ENCODE assay signal across 8 cellular contexts in the genomic region with DNA sequence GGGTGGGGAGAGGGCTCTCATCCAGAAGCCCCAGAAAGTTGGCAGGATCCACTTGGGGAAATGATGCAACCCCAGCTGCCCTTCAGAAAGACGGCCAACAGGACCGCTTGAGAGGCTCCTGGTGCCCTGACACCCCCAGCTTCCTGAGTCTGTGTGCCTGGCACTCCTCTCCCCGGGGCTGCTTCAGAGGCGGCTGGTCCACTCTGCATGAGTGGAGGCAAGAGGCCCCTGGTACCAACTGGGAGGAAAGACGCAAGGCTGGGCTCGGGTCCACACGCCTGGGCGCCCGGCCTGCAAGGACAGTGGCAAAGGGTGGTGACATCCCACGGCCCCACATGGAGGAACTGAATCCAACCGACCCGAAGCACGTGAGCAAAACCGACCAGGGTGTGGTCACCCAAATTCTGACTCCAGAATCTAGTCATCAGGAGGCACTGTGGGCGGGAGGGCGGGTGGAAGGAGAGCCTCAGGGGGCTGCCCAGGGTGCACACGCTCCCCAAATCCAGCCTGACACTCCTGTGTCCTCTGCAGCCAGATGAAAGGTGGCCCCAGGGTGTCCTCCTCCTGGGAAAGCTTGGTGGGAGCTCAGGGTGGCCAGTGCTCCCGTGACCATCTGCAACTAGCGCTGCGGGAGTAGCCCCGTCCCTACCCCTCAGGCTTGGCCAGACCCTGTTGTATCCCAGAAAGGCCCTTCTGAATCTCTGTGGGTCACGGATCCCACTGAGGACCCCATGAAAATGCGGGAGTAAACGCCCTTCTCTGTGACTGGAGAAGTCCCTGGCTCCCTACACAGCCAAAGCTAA. TPM values are rescaled to one million over a fixed set of nuclear protein-coding genes. Genes with fewer than 3 reads are reported as not detected.
DNase-seq lines count a peak whose midpoint lies in the region; ATAC-seq lines count a peak whose summit lies in the region.
"Had no signal": no experiment of that assay in that cellular context is flagged by ENCODE, and none has a peak within 500 bp of the region (broad histone marks: within the 10 kb centered on the region; RNA-seq: fewer than 3 reads in every experiment).

No MANE protein-coding gene starts in this region.

- H3K4me3 Mint-ChIP-seq in activated CD4-positive, alpha-beta T cell treated with anti-CD3 and anti-CD28 coated beads, Interleukin-2, amount 10 ng/mL, durations not matched to agents 7 days and 5 days: peak overlapping the region; percentile 51
- H3K4me3 Mint-ChIP-seq: CD8-positive, alpha-beta T cell; central memory CD8-positive, alpha-beta T cell had no signal

- peaks cover 29% of the 10 kb centered on the region for H3K4me1 Mint-ChIP-seq in activated CD4-positive, alpha-beta T cell treated with anti-CD3 and anti-CD28 coated beads, Interleukin-2, amount 10 ng/mL, durations not matched to agents 7 days and 5 days

- H3K9me3 Mint-ChIP-seq in activated CD4-positive, alpha-beta T cell treated with anti-CD3 and anti-CD28 coated beads, Interleukin-2, amount 10 ng/mL, durations not matched to agents 7 days and 5 days: no peaks in the 10 kb centered on the region
- H3K9me3 Mint-ChIP-seq: CD8-positive, alpha-beta T cell; central memory CD8-positive, alpha-beta T cell had no signal

- no peaks in the 10 kb centered on the region for H3K27me3 Mint-ChIP-seq in activated CD4-positive, alpha-beta T cell treated with anti-CD3 and anti-CD28 coated beads, Interleukin-2, amount 10 ng/mL, durations not matched to agents 7 days and 5 days
- H3K27me3 Mint-ChIP-seq: central memory CD8-positive, alpha-beta T cell had no signal

- H3K27ac Mint-ChIP-seq in activated CD4-positive, alpha-beta T cell treated with anti-CD3 and anti-CD28 coated beads, Interleukin-2, amount 10 ng/mL, durations not matched to agents 7 days and 5 days: peak overlapping the region; percentile 85
- H3K27ac Mint-ChIP-seq: CD8-positive, alpha-beta T cell had no signal

- H3K36me3 Mint-ChIP-seq in activated CD4-positive, alpha-beta T cell treated with anti-CD3 and anti-CD28 coated beads, Interleukin-2, amount 10 ng/mL, durations not matched to agents 7 days and 5 days (ENCODE audit: low read depth): peaks cover 11% of the 10 kb centered on the region

- H3K4me3 ChIP-seq in skin epidermis: peak overlapping the region; percentile 36 to 83 (median 45)

- ATAC-seq in HG03039 (IDR thresholded peaks at IDR 0.05; ENCODE audit: unreplicated experiment): no peak
- ATAC-seq: CD8-positive, alpha-beta T cell had no signal

- CTCF ChIA-PET in activated CD4-positive, alpha-beta T cell treated with anti-CD3 and anti-CD28 coated beads, Interleukin-2, amount 10 ng/mL, durations not matched to agents 7 days and 5 days (lab: Charles Lee): interaction anchor here (1.0 to 6.5 kb wide), 2 partner anchors 8 to 15 kb away, joined by 3 to 64 read pairs; no protein-coding TSS in a partner anchor

- H3K27ac ChIP-seq in epithelial cell of prostate: peak overlapping the region; percentile 100
- peak overlapping the region in 20 of 21 experiments; percentile 60 to 100 (median 96) for H3K27ac ChIP-seq in skin epidermis

- POLR2A ChIA-PET in activated CD4-positive, alpha-beta T cell treated with anti-CD3 and anti-CD28 coated beads, Interleukin-2, amount 10 ng/mL, durations not matched to agents 7 days and 5 days (lab: Charles Lee): no interaction called here

- peak; percentile 29 for DNase-seq in activated CD4-positive, alpha-beta T cell treated with anti-CD3 and anti-CD28 coated beads, Interleukin-2, amount 10 ng/mL, durations not matched to agents 7 days and 5 days
- no peak for DNase-seq in activated CD4-positive, alpha-beta T cell treated with anti-CD3 and anti-CD28 coated beads, Interleukin-2, amount 50 U/mL, for 4 hours
- DNase-seq in epithelial cell of prostate (ENCODE audit: low read depth, low spot score): no peak
- no peak for DNase-seq in activated CD8-positive, alpha-beta memory T cell treated with anti-CD3 and anti-CD28 coated beads for 24 hours

RNA-seq across cellular contexts. Expression of gene RNH1, which starts 3.7 kb away (rescaled TPM):
- total RNA-seq in activated CD4-positive, alpha-beta T cell treated with anti-CD3 and anti-CD28 coated beads, Interleukin-2, amount 10 ng/mL, durations not matched to agents 7 days and 5 days: 10 to 100 TPM; 90.6 to 99.5 TPM

RNA-seq across cellular contexts. Expression of gene HRAS, which starts 32.0 kb away (rescaled TPM):
- total RNA-seq in activated CD4-positive, alpha-beta T cell treated with anti-CD3 and anti-CD28 coated beads, Interleukin-2, amount 10 ng/mL, durations not matched to agents 7 days and 5 days: 10 to 100 TPM; 51.7 to 63.5 TPM

RNA-seq across cellular contexts. Expression of gene LRRC56, which starts 33.9 kb away (rescaled TPM):
- 1 to 10 TPM; 2.0 to 2.1 TPM for total RNA-seq in activated CD4-positive, alpha-beta T cell treated with anti-CD3 and anti-CD28 coated beads, Interleukin-2, amount 10 ng/mL, durations not matched to agents 7 days and 5 days

RNA-seq across cellular contexts. Expression of gene PTDSS2, which starts 53.3 kb away (rescaled TPM):
- total RNA-seq in activated CD4-positive, alpha-beta T cell treated with anti-CD3 and anti-CD28 coated beads, Interleukin-2, amount 10 ng/mL, durations not matched to agents 7 days and 5 days: 10 to 100 TPM; 22.7 to 25.2 TPM

RNA-seq across cellular contexts. Expression of gene LMNTD2, which starts 57.2 kb away (rescaled TPM):
- total RNA-seq in activated CD4-positive, alpha-beta T cell treated with anti-CD3 and anti-CD28 coated beads, Interleukin-2, amount 10 ng/mL, durations not matched to agents 7 days and 5 days: 1 to 10 TPM; 3.4 to 4.8 TPM
